ENCODE assay signal across 15 cellular contexts in genomic region chr12:120240495-120240833, GRCh38. TPM values are rescaled to one million over a fixed set of nuclear protein-coding genes. Genes with fewer than 3 reads are reported as not detected.
DNase-seq lines count a peak whose midpoint lies in the region; ATAC-seq and TF ChIP-seq lines count a peak whose summit lies in the region.
"Had no signal": no experiment of that assay in that cellular context is flagged by ENCODE, and none has a peak within 500 bp of the region (broad histone marks: within the 10 kb centered on the region; RNA-seq: fewer than 3 reads in every experiment).

No MANE protein-coding gene starts in this region.

- H3K9me3 Mint-ChIP-seq in CD4-positive, CD25-positive, alpha-beta regulatory T cell: peaks cover 0 to 1% (median 0%) of the 10 kb centered on the region in 7 donors
- H3K9me3 Mint-ChIP-seq: T-helper 2 cell treated with Interferon-gamma antibody and Interleukin-4, amounts not matched to agents 5 μg/mL and 100 μg/mL, for 36 hours had no signal

- no peaks in the 10 kb centered on the region for H3K9me3 ChIP-seq in CD4-positive, CD25-positive, alpha-beta regulatory T cell (ENCODE audit: control insufficient read depth in 2 of 2, low read length in 2 of 2)
- H3K9me3 ChIP-seq in adrenal gland (replicated peaks in 1 of 3) (no peaks in the 10 kb centered on the region), left ventricle myocardium inferior (replicated peaks) (no peaks in the 10 kb centered on the region), trophoblast cell (ENCODE audit: insufficient read depth, low read depth, low read length) (peaks cover 2% of the 10 kb centered on the region), MM.1S (replicated peaks; ENCODE audit: insufficient read depth, low read length) (no peaks in the 10 kb centered on the region)
- H3K9me3 ChIP-seq: vagina had no signal

- intact Hi-C loops in adrenal gland (cut with DNase I): no loop called here
- intact Hi-C loops in left ventricle myocardium inferior (cut with micrococcal nuclease): no loop called here

- no peak overlapping the region for H3K14ac ChIP-seq in trophoblast cell (ENCODE audit: low read length)

- H3K27ac Mint-ChIP-seq in CD4-positive, CD25-positive, alpha-beta regulatory T cell: peak overlapping the region in 2 of 3 donors; percentile 59 to 95
- H3K27ac Mint-ChIP-seq: activated CD4-positive, alpha-beta T cell treated with anti-CD3 and anti-CD28 coated beads for 36 hours; T-helper 2 cell treated with Interferon-gamma antibody and Interleukin-4, amounts not matched to agents 5 μg/mL and 100 μg/mL, for 36 hours had no signal

- no peak overlapping the region for H2BK12ac ChIP-seq in trophoblast cell (ENCODE audit: low read length)

- no peak overlapping the region for H3K9ac ChIP-seq in trophoblast cell (ENCODE audit: low read length)
- H3K9ac ChIP-seq in MM.1S (ENCODE audit: low read length): no peak overlapping the region

- H4K20me1 ChIP-seq in MM.1S (ENCODE audit: insufficient read depth, low read length): no peaks in the 10 kb centered on the region

- H2BK5ac ChIP-seq in trophoblast cell (ENCODE audit: low read depth, low read length, poor library complexity): no peak overlapping the region

- no peak overlapping the region for H2AFZ ChIP-seq in trophoblast cell (ENCODE audit: insufficient read depth, low read length, poor library complexity)
- no peak overlapping the region for H2AFZ ChIP-seq in MM.1S (ENCODE audit: low read length)

- no peak overlapping the region for H3K23ac ChIP-seq in trophoblast cell (ENCODE audit: low read length)

- peaks cover 18% of the 10 kb centered on the region for H3K36me3 Mint-ChIP-seq in CD4-positive, CD25-positive, alpha-beta regulatory T cell

- H3K4ac ChIP-seq in trophoblast cell (ENCODE audit: low read depth, low read length): peak overlapping the region; percentile 89

- peaks cover 71% of the 10 kb centered on the region for H3K4me1 ChIP-seq in CD4-positive, CD25-positive, alpha-beta regulatory T cell (ENCODE audit: control insufficient read depth, insufficient read depth, low read length, poor library complexity, severe bottlenecking)
- H3K4me1 ChIP-seq in adrenal gland (replicated peaks in 1 of 2) (peaks cover 53 to 82% of the 10 kb centered on the region in 2 donors), left ventricle myocardium inferior (peaks cover 100% of the 10 kb centered on the region), trophoblast cell (ENCODE audit: control insufficient read depth in 1 of 2, insufficient read depth in 2 of 2, low read length in 2 of 2) (peaks cover 27 to 38% of the 10 kb centered on the region in 2 experiments), MM.1S (ENCODE audit: low read length) (no peaks in the 10 kb centered on the region)

- ATAC-seq in CD4-positive, CD25-positive, alpha-beta regulatory T cell (ENCODE audit: low read depth in 2 of 2): no peak
- ATAC-seq in GM18907 (IDR thresholded peaks at IDR 0.05; ENCODE audit: unreplicated experiment): no peak
- ATAC-seq: activated CD4-positive, alpha-beta T cell treated with anti-CD3 and anti-CD28 coated beads for 36 hours; left lobe of liver had no signal

- no peak overlapping the region for H3K4me3 ChIP-seq in CD4-positive, CD25-positive, alpha-beta regulatory T cell (ENCODE audit: low read depth, low read length)
- H3K4me3 ChIP-seq in adrenal gland (no peak overlapping the region), left ventricle myocardium inferior (peak overlapping the region; percentile 40), trophoblast cell (ENCODE audit: low read depth, low read length) (no peak overlapping the region), MM.1S (ENCODE audit: low read length) (no peak overlapping the region)
- H3K4me3 ChIP-seq: vagina had no signal

- no peak overlapping the region for H2AK5ac ChIP-seq in trophoblast cell (ENCODE audit: low read length)

- no peaks in the 10 kb centered on the region for H3K9me2 ChIP-seq in MM.1S (replicated peaks; ENCODE audit: insufficient read depth, low read length)

- no peak overlapping the region for H4K91ac ChIP-seq in trophoblast cell (ENCODE audit: low read depth, low read length)

- no peaks in the 10 kb centered on the region for H3K27me3 Mint-ChIP-seq in CD4-positive, CD25-positive, alpha-beta regulatory T cell
- H3K27me3 Mint-ChIP-seq: activated CD4-positive, alpha-beta T cell treated with anti-CD3 and anti-CD28 coated beads for 36 hours had no signal

- peak overlapping the region in 2 of 4 donors; percentile 28 to 71 for H3K4me3 Mint-ChIP-seq in CD4-positive, CD25-positive, alpha-beta regulatory T cell
- H3K4me3 Mint-ChIP-seq: activated CD4-positive, alpha-beta T cell treated with anti-CD3 and anti-CD28 coated beads for 36 hours; T-helper 2 cell treated with Interferon-gamma antibody and Interleukin-4, amounts not matched to agents 5 μg/mL and 100 μg/mL, for 36 hours had no signal

- H3K4me1 Mint-ChIP-seq in CD4-positive, CD25-positive, alpha-beta regulatory T cell: peaks cover 26 to 83% (median 40%) of the 10 kb centered on the region in 4 donors

- no peak overlapping the region for H3K27ac ChIP-seq in CD4-positive, CD25-positive, alpha-beta regulatory T cell (ENCODE audit: insufficient read depth, low read length, poor library complexity, severe bottlenecking)
- peak overlapping the region in 3 of 5 donors; percentile 52 to 77 (median 67) for H3K27ac ChIP-seq in adrenal gland
- peak overlapping the region; percentile 96 for H3K27ac ChIP-seq in left ventricle myocardium inferior (replicated peaks)
- H3K27ac ChIP-seq in trophoblast cell (ENCODE audit: low read depth, low read length): no peak overlapping the region
- no peak overlapping the region for H3K27ac ChIP-seq in MM.1S (ENCODE audit: low read length)

- H3K27me3 ChIP-seq in CD4-positive, CD25-positive, alpha-beta regulatory T cell (ENCODE audit: control insufficient read depth, insufficient read depth, low read length): no peaks in the 10 kb centered on the region
- H3K27me3 ChIP-seq in adrenal gland (no peaks in the 10 kb centered on the region), left ventricle myocardium inferior (ENCODE audit: low read depth) (no peaks in the 10 kb centered on the region), trophoblast cell (ENCODE audit: insufficient read depth, low read length) (no peaks in the 10 kb centered on the region), MM.1S (replicated peaks; ENCODE audit: insufficient read depth, low read length) (no peaks in the 10 kb centered on the region)
- H3K27me3 ChIP-seq: vagina had no signal

- no peak overlapping the region for H2BK120ac ChIP-seq in trophoblast cell (ENCODE audit: insufficient read depth, low read length, poor library complexity)

- no peak overlapping the region for H4K12ac ChIP-seq in trophoblast cell (ENCODE audit: low read depth, low read length)

- no peak for TF ChIP-seq POLR2A in adrenal gland (IDR thresholded peaks at IDR 0.05)

- H4K8ac ChIP-seq in trophoblast cell (ENCODE audit: low read depth, low read length): no peak overlapping the region

- TF ChIP-seq CTCF in adrenal gland (IDR thresholded peaks at IDR 0.05) (no peak), left ventricle myocardium inferior (IDR thresholded peaks at IDR 0.05; ENCODE audit: borderline replicate concordance) (no peak), MM.1S (IDR thresholded peaks at IDR 0.05; ENCODE audit: low read length) (no peak)

- H3F3A ChIP-seq in MM.1S (ENCODE audit: insufficient read depth, low read length): no peaks in the 10 kb centered on the region

- H3K79me2 ChIP-seq in trophoblast cell (ENCODE audit: control insufficient read depth, insufficient read depth, low read length, poor library complexity): peaks cover 42% of the 10 kb centered on the region
- H3K79me2 ChIP-seq in MM.1S (ENCODE audit: low read length): no peaks in the 10 kb centered on the region

- H3K18ac ChIP-seq in trophoblast cell (ENCODE audit: low read length): peak overlapping the region; percentile 26

- 59 to 82% (median 62%) methylated on average over 2 to 5 of the region's 5 CpGs; no CpG with 5 or more reads in 1 of the 4 donors for WGBS in adrenal gland, 4 donors
- no CpG with 5 or more reads among the region's 5 CpGs for WGBS in trophoblast cell (ENCODE audit: extremely low coverage, insufficient coverage, insufficient read length)

- DNase-seq in CD4-positive, CD25-positive, alpha-beta regulatory T cell: no peak
- DNase-seq in adrenal gland (no peak), left ventricle myocardium inferior (no peak), trophoblast cell (no peak), MM.1S (no peak), GM19240 (ENCODE audit: insufficient read length, low spot score) (no peak), DMS 273 treated with DMSO at 0.1 percent for 48 hours (lab: John Stamatoyannopoulos, UW) (no peak)
- DNase-seq: activated CD4-positive, alpha-beta T cell treated with anti-CD3 and anti-CD28 coated beads for 36 hours; aorta; KG1; NCI-H1694 treated with DMSO at 0.1 percent for 48 hours had no signal

- H3K79me1 ChIP-seq in trophoblast cell (ENCODE audit: low read length): no peaks in the 10 kb centered on the region

- H3K36me3 ChIP-seq in CD4-positive, CD25-positive, alpha-beta regulatory T cell (ENCODE audit: control insufficient read depth, insufficient read depth, low read length): peaks cover 12% of the 10 kb centered on the region
- no peaks in the 10 kb centered on the region for H3K36me3 ChIP-seq in adrenal gland (replicated peaks in 1 of 2)
- H3K36me3 ChIP-seq in left ventricle myocardium inferior: no peaks in the 10 kb centered on the region
- peaks cover 9 to 14% of the 10 kb centered on the region in 2 experiments for H3K36me3 ChIP-seq in trophoblast cell (ENCODE audit: control insufficient read depth in 1 of 2, insufficient read depth in 2 of 2, low read length in 2 of 2)
- H3K36me3 ChIP-seq in MM.1S (replicated peaks; ENCODE audit: insufficient read depth, low read length): no peaks in the 10 kb centered on the region
- H3K36me3 ChIP-seq: vagina had no signal

- H3K4me2 ChIP-seq in trophoblast cell (ENCODE audit: low read length) (no peak overlapping the region), MM.1S (ENCODE audit: low read depth, low read length) (no peak overlapping the region)

RNA-seq across cellular contexts. Expression of gene PXN, which starts 25.1 kb away (rescaled TPM):
- 205 TPM for total RNA-seq in CD4-positive, CD25-positive, alpha-beta regulatory T cell
- polyA plus RNA-seq in CD4-positive, CD25-positive, alpha-beta regulatory T cell: 10 to 100 TPM; 64.3 to 89.5 (median 73.5) TPM
- total RNA-seq in adrenal gland: 100 to 1,000 TPM in 4 of 8 donors, 10 to 100 TPM in 4; 45.3 to 156 (median 85.7) TPM
- polyA plus RNA-seq in adrenal gland: 100 to 1,000 TPM in 2 of 3 donors, 10 to 100 TPM in 1; 79.9 to 142 (median 123) TPM
- 59.8 TPM for total RNA-seq in left ventricle myocardium inferior
- polyA plus RNA-seq in trophoblast cell (2013): 99.6 and 100 TPM in 2 replicates

RNA-seq across cellular contexts. Expression of gene RPLP0, which starts 39.6 kb away (rescaled TPM):
- total RNA-seq in CD4-positive, CD25-positive, alpha-beta regulatory T cell: 1,127 TPM
- 1,000 to 10,000 TPM in 3 of 4 donors, 100 to 1,000 TPM in 1; 998 to 1,871 (median 1,438) TPM for polyA plus RNA-seq in CD4-positive, CD25-positive, alpha-beta regulatory T cell
- total RNA-seq in adrenal gland (1,000 to 10,000 TPM; 1,495 to 3,084 (median 1,728) TPM), left ventricle myocardium inferior (712 TPM)
- polyA plus RNA-seq in adrenal gland: 1,000 to 10,000 TPM; 1,257 to 2,060 (median 2,032) TPM
- 2,531 and 2,584 TPM in 2 replicates for polyA plus RNA-seq in trophoblast cell (2013)

RNA-seq across cellular contexts. Expression of gene GCN1, which starts 45.9 kb away (rescaled TPM):
- 115 TPM for total RNA-seq in CD4-positive, CD25-positive, alpha-beta regulatory T cell
- 10 to 100 TPM; 17.0 to 27.5 (median 20.9) TPM for polyA plus RNA-seq in CD4-positive, CD25-positive, alpha-beta regulatory T cell
- total RNA-seq in adrenal gland (10 to 100 TPM; 42.4 to 98.5 (median 56.2) TPM), left ventricle myocardium inferior (36.0 TPM)
- polyA plus RNA-seq in adrenal gland: 10 to 100 TPM; 22.0 to 31.3 (median 25.3) TPM
- polyA plus RNA-seq in trophoblast cell (2013): 41.3 and 42.4 TPM in 2 replicates

RNA-seq across cellular contexts. Expression of gene RNU4-2, which starts 51.2 kb away (rescaled TPM):
- total RNA-seq in CD4-positive, CD25-positive, alpha-beta regulatory T cell: 12,754 TPM
- polyA plus RNA-seq in CD4-positive, CD25-positive, alpha-beta regulatory T cell: 100 to 1,000 TPM in 1 of 4 donors, 10 to 100 TPM in 1, not detected in 2; 49.3 to 132 TPM
- total RNA-seq in adrenal gland (1,000 to 10,000 TPM in 4 of 8 donors, under 1 TPM in 4; under 0.01 to 8,354 (median 2,408) TPM), left ventricle myocardium inferior (22,484 TPM)
- not detected for polyA plus RNA-seq in adrenal gland
- not detected in 2 replicates for polyA plus RNA-seq in trophoblast cell (2013)
- polyA plus RNA-seq: aorta had no signal

RNA-seq across cellular contexts. Expression of gene RNU4-1, which starts 52.6 kb away (rescaled TPM):
- total RNA-seq in CD4-positive, CD25-positive, alpha-beta regulatory T cell: 1,793 TPM
- not detected for polyA plus RNA-seq in CD4-positive, CD25-positive, alpha-beta regulatory T cell
- total RNA-seq in adrenal gland: 1,000 to 10,000 TPM in 4 of 8 donors, under 1 TPM in 3, not detected in 1; under 0.01 to 2,678 (median 1,544) TPM
- not detected for polyA plus RNA-seq in adrenal gland
- total RNA-seq in left ventricle myocardium inferior: 2,088 TPM
- polyA plus RNA-seq in trophoblast cell (2013): not detected in 2 replicates
- polyA plus RNA-seq: aorta had no signal

Comparison
In these comparisons a context has a peak if more than half of its experiments do, and no peak if none do; other contexts are left out.
1. H3K27ac ChIP-seq: peak in adrenal gland (3 of 5) and left ventricle myocardium inferior (single experiment); none in CD4-positive, CD25-positive, alpha-beta regulatory T cell (single experiment), trophoblast cell (single experiment) and MM.1S (single experiment).